ENCODE assay signal across 17 cellular contexts in genomic region chr13:77042566-77043177, GRCh38. TPM values are rescaled to one million over a fixed set of nuclear protein-coding genes. Genes with fewer than 3 reads are reported as not detected.
A peak's percentile ranks its signal among the peaks of the same experiment; 100 is the strongest.
DNase-seq lines count a peak whose midpoint lies in the region; ATAC-seq and TF ChIP-seq lines count a peak whose summit lies in the region.
"Had no signal": no experiment of that assay in that cellular context is flagged by ENCODE, and none has a peak within 500 bp of the region (broad histone marks: within the 10 kb centered on the region; RNA-seq: fewer than 3 reads in every experiment).

No MANE protein-coding gene starts in this region.

- CTCF ChIA-PET in MCF 10A (lab: Yijun Ruan, JAX), result interaction anchor here (0.7 to 1.4 kb wide), 3 partner anchors 8 to 1173 kb away, joined by 3 to 5 read pairs (median 4); no protein-coding TSS in a partner anchor
- CTCF ChIA-PET in WTC11 (lab: Charles Lee), result no interaction called here

- no CpG with 5 or more reads among the region's 5 CpGs for WGBS in H9 (ENCODE audit: extremely low coverage, insufficient read length, low lambda C conversion rate)

- no peak for TF ChIP-seq POLR2A in breast epithelium (IDR thresholded peaks at IDR 0.05)

- H3K36me3 Mint-ChIP-seq in MCF 10A (ENCODE audit: insufficient read depth, unreplicated experiment) (peaks cover 35% of the 10 kb centered on the region), WTC11 (peaks cover 12% of the 10 kb centered on the region), type B pancreatic cell (peaks cover 15% of the 10 kb centered on the region), H9 (ENCODE audit: insufficient read depth in 1 of 3, low read depth in 3 of 3) (peaks cover 6 to 18% (median 17%) of the 10 kb centered on the region in 3 experiments; a peak in 6 of 7 replicates)
- peaks cover 16% of the 10 kb centered on the region for H3K36me3 Mint-ChIP-seq in stimulated activated memory B cell treated with anti-CD40 and anti-IgM and Interleukin-4, amounts not matched to agents 10 μg/mL and 1 μg/mL and 100 μg/mL, for 72 hours

- H3K79me1 ChIP-seq in H9 (ENCODE audit: insufficient read depth, low read depth, low read length, poor library complexity, severe bottlenecking), result no peaks in the 10 kb centered on the region

- H3K79me2 ChIP-seq in H9 (ENCODE audit: insufficient read depth, low read length), result no peaks in the 10 kb centered on the region

- no peak overlapping the region for H2AK5ac ChIP-seq in H9 (ENCODE audit: insufficient read length, low read length)

- DNase-seq in breast epithelium (ENCODE audit: low spot score in 2 of 2), result no peak
- no peak for DNase-seq in MCF 10A (ENCODE audit: unreplicated experiment)
- no peak for DNase-seq in WTC11 (ENCODE audit: low spot score)
- peak; percentile 19 for DNase-seq in left kidney (ENCODE audit: low read depth, low spot score)
- DNase-seq in type B pancreatic cell (ENCODE audit: extremely low spot score, unreplicated experiment), result no peak
- DNase-seq in H9, result no peak
- no peak for DNase-seq in SW480 (ENCODE audit: low spot score)
- DNase-seq: activated CD4-positive, alpha-beta T cell treated with anti-CD3 and anti-CD28 coated beads, Interleukin-2, amount 50 U/mL, for 4 hours; activated gamma-delta T cell; body of pancreas; DMS 273 treated with DMSO at 0.1 percent for 48 hours; mesendoderm; occipital lobe; SHP77 had no signal

- H4K20me1 ChIP-seq in H9 (ENCODE audit: control insufficient read depth, insufficient read depth, insufficient read length), result no peaks in the 10 kb centered on the region

- peak overlapping the region; percentile 23 to 50 for H3K27ac ChIP-seq in breast epithelium
- no peak overlapping the region for H3K27ac ChIP-seq in H9 (ENCODE audit: insufficient read length, low read depth, low read length)
- H3K27ac ChIP-seq: body of pancreas, HL-60, suprapubic skin had no signal

- no peak for TF ChIP-seq CTCF in breast epithelium (IDR thresholded peaks at IDR 0.05)
- no peak for TF ChIP-seq CTCF in MCF 10A (IDR thresholded peaks at IDR 0.05; ENCODE audit: unreplicated experiment)
- TF ChIP-seq CTCF in WTC11 (IDR thresholded peaks at IDR 0.05), result no peak
- TF ChIP-seq CTCF in type B pancreatic cell (conservative IDR thresholded peaks at IDR 0.05), result no peak
- TF ChIP-seq CTCF in H9 (conservative IDR thresholded peaks at IDR 0.05), result no peak

- H3K4me1 Mint-ChIP-seq in MCF 10A (ENCODE audit: insufficient read depth, unreplicated experiment) (no peaks in the 10 kb centered on the region), WTC11 (peaks cover under 1% of the 10 kb centered on the region), type B pancreatic cell (ENCODE audit: unreplicated experiment) (peaks cover 14% of the 10 kb centered on the region), H9 (peaks cover 8 to 14% of the 10 kb centered on the region in 2 experiments)
- no peaks in the 10 kb centered on the region for H3K4me1 Mint-ChIP-seq in stimulated activated memory B cell treated with anti-CD40 and anti-IgM and Interleukin-4, amounts not matched to agents 10 μg/mL and 1 μg/mL and 100 μg/mL, for 72 hours

- H2BK15ac ChIP-seq in H9 (ENCODE audit: low read depth, low read length), result no peak overlapping the region

- H3K18ac ChIP-seq in H9 (ENCODE audit: insufficient read length, low read depth, low read length), result no peak overlapping the region

- no peak overlapping the region for H4K5ac ChIP-seq in H9 (ENCODE audit: insufficient read length, low read depth, low read length)

- no peak overlapping the region for H3K27ac Mint-ChIP-seq in MCF 10A (ENCODE audit: low read depth, unreplicated experiment)
- H3K27ac Mint-ChIP-seq in WTC11, result peak overlapping the region; percentile 67; the same call in 1 of the 2 replicates
- peak overlapping the region; percentile 81 for H3K27ac Mint-ChIP-seq in type B pancreatic cell
- H3K27ac Mint-ChIP-seq in H9, result no peak overlapping the region; a peak in 1 of 7 replicates
- H3K27ac Mint-ChIP-seq in stimulated activated memory B cell treated with anti-CD40 and anti-IgM and Interleukin-4, amounts not matched to agents 10 μg/mL and 1 μg/mL and 100 μg/mL, for 72 hours, result no peak overlapping the region

- no peak overlapping the region for H3T11ph ChIP-seq in H9 (ENCODE audit: low read length)

- H4K8ac ChIP-seq in H9 (replicated peaks; ENCODE audit: insufficient read length, low read depth, low read length), result no peak overlapping the region

- no peak overlapping the region for H2BK20ac ChIP-seq in H9 (ENCODE audit: low read depth, low read length, poor library complexity, severe bottlenecking)

- H3K4me1 ChIP-seq in breast epithelium (no peaks in the 10 kb centered on the region), H9 (ENCODE audit: insufficient read depth, low read length) (no peaks in the 10 kb centered on the region)
- H3K4me1 ChIP-seq: suprapubic skin had no signal

- no peak overlapping the region for H3K14ac ChIP-seq in H9 (ENCODE audit: insufficient read depth, low read length)

- no peak overlapping the region for H3K9ac ChIP-seq in H9 (ENCODE audit: extremely low read depth, insufficient read length, low read length)

- H2BK120ac ChIP-seq in H9 (ENCODE audit: low read depth, low read length, poor library complexity, severe bottlenecking), result no peak overlapping the region

- no peak for ATAC-seq in WTC11
- no peak for ATAC-seq in stimulated activated memory B cell treated with anti-CD40 and anti-IgM and Interleukin-4, amounts not matched to agents 10 μg/mL and 1 μg/mL and 100 μg/mL, for 72 hours
- ATAC-seq: body of pancreas had no signal

- H3K9me3 Mint-ChIP-seq in MCF 10A (ENCODE audit: unreplicated experiment) (no peaks in the 10 kb centered on the region), WTC11 (peaks cover 6% of the 10 kb centered on the region), type B pancreatic cell (no peaks in the 10 kb centered on the region), H9 (no peaks in the 10 kb centered on the region; a peak in 1 of 5 replicates)
- H3K9me3 Mint-ChIP-seq in stimulated activated memory B cell treated with anti-CD40 and anti-IgM and Interleukin-4, amounts not matched to agents 10 μg/mL and 1 μg/mL and 100 μg/mL, for 72 hours, result no peaks in the 10 kb centered on the region

- H3K9me3 ChIP-seq in breast epithelium, result no peaks in the 10 kb centered on the region
- no peaks in the 10 kb centered on the region for H3K9me3 ChIP-seq in H9 (ENCODE audit: control insufficient read depth, low read depth, low read length)
- H3K9me3 ChIP-seq: body of pancreas, suprapubic skin had no signal

- no peak overlapping the region for H2AFZ ChIP-seq in H9 (ENCODE audit: low read length)

- H3K27me3 Mint-ChIP-seq in MCF 10A (ENCODE audit: insufficient read depth, unreplicated experiment), result no peaks in the 10 kb centered on the region
- no peaks in the 10 kb centered on the region for H3K27me3 Mint-ChIP-seq in WTC11 (ENCODE audit: low read depth)
- no peaks in the 10 kb centered on the region for H3K27me3 Mint-ChIP-seq in type B pancreatic cell
- H3K27me3 Mint-ChIP-seq in H9 (ENCODE audit: low read depth), result no peaks in the 10 kb centered on the region
- H3K27me3 Mint-ChIP-seq in stimulated activated memory B cell treated with anti-CD40 and anti-IgM and Interleukin-4, amounts not matched to agents 10 μg/mL and 1 μg/mL and 100 μg/mL, for 72 hours, result no peaks in the 10 kb centered on the region

- H3K4me2 ChIP-seq in H9 (ENCODE audit: insufficient read depth, insufficient read length, low read length), result no peak overlapping the region

- peaks cover 3% of the 10 kb centered on the region for H3K36me3 ChIP-seq in breast epithelium

- no peak overlapping the region for H3K4me3 ChIP-seq in breast epithelium
- H3K4me3 ChIP-seq: body of pancreas, suprapubic skin had no signal

- H4K91ac ChIP-seq in H9 (ENCODE audit: insufficient read length, low read depth, low read length), result no peak overlapping the region

- H3K27me3 ChIP-seq in breast epithelium, result no peaks in the 10 kb centered on the region
- no peaks in the 10 kb centered on the region for H3K27me3 ChIP-seq in H9 (ENCODE audit: insufficient read depth, low read length)
- H3K27me3 ChIP-seq: body of pancreas, suprapubic skin had no signal

- H3K23ac ChIP-seq in H9 (ENCODE audit: insufficient read length, low read depth, low read length), result no peak overlapping the region

- no TSS peak for BruUV-seq in MCF 10A (replicated peaks; lab: Mats Ljungman, UMichigan)

- H2BK5ac ChIP-seq in H9 (ENCODE audit: insufficient read length, low read length), result no peak overlapping the region

- H3K4ac ChIP-seq in H9 (ENCODE audit: low read depth, low read length), result no peak overlapping the region

- H3K23me2 ChIP-seq in H9 (ENCODE audit: insufficient read length, low read depth, low read length, poor library complexity, severe bottlenecking), result no peaks in the 10 kb centered on the region

- POLR2A ChIA-PET in MCF 10A (lab: Yijun Ruan, JAX) (interaction anchor here (0.6 kb wide), 1 partner anchor 230 kb away, joined by 3 read pairs; no protein-coding TSS in a partner anchor), WTC11 (lab: Charles Lee) (no interaction called here)

- intact Hi-C loops in breast epithelium (cut with DNase I; ENCODE audit: low total_unique reads), result no loop called here
- intact Hi-C loops in MCF 10A (cut with micrococcal nuclease), result no loop called here

- no peak overlapping the region for H3K56ac ChIP-seq in H9 (ENCODE audit: insufficient read length, low read depth, low read length)

- H3K4me3 Mint-ChIP-seq in MCF 10A (ENCODE audit: unreplicated experiment) (no peak overlapping the region), WTC11 (no peak overlapping the region), type B pancreatic cell (no peak overlapping the region), H9 (no peak overlapping the region)
- no peak overlapping the region for H3K4me3 Mint-ChIP-seq in stimulated activated memory B cell treated with anti-CD40 and anti-IgM and Interleukin-4, amounts not matched to agents 10 μg/mL and 1 μg/mL and 100 μg/mL, for 72 hours

- H2BK12ac ChIP-seq in H9 (ENCODE audit: insufficient read length, low read depth, low read length), result no peak overlapping the region

TF ChIP-seq in WTC11, 78 proteins besides CTCF, POLR2A, EP300 and RAD21 (continues in another document):
- no peak for TF ChIP-seq TEAD4 (CRISPR knock-in tag; IDR thresholded peaks at IDR 0.05)
- TF ChIP-seq FOXJ3 (CRISPR knock-in tag; IDR thresholded peaks at IDR 0.05; ENCODE audit: borderline replicate concordance), result no peak
- TF ChIP-seq GTF2I (CRISPR knock-in tag; conservative IDR thresholded peaks at IDR 0.05), result no peak
- TF ChIP-seq NR2C2 (CRISPR knock-in tag; IDR thresholded peaks at IDR 0.05), result no peak

RNA-seq across cellular contexts. Expression of gene FBXL3, which starts 15.7 kb away (rescaled TPM):
- total RNA-seq in breast epithelium (100 to 1,000 TPM; 110 to 129 (median 128) TPM), MCF 10A (2022) (32.5 and 34.9 TPM in 2 replicates), WTC11 (2021) (9.9 to 10.4 TPM (median 9.9 TPM) in 3 replicates), type B pancreatic cell (ENCODE audit: low replicate concordance) (28.7 and 36.6 TPM in 2 replicates), H9 (2021) (16.4 and 16.7 TPM in 2 replicates)

RNA-seq across cellular contexts. Expression of gene CLN5, which starts 50.8 kb away (rescaled TPM):
- total RNA-seq in breast epithelium, result 10 to 100 TPM; 27.4 to 40.5 (median 32.4) TPM
- 16.0 and 17.8 TPM in 2 replicates for total RNA-seq in MCF 10A (2022)
- total RNA-seq in WTC11 (2021), result 9.2 to 11.9 TPM (median 9.3 TPM) in 3 replicates
- 24.9 and 25.6 TPM in 2 replicates for total RNA-seq in type B pancreatic cell (ENCODE audit: low replicate concordance)
- 8.3 and 10.1 TPM in 2 replicates for total RNA-seq in H9 (2021)

Comparison
In these comparisons a context has a peak if more than half of its experiments do, and no peak if none do; other contexts are left out.
1. H3K27ac Mint-ChIP-seq: peak in WTC11 (single experiment) and type B pancreatic cell (single experiment); none in MCF 10A (single experiment), H9 (0 of 3) and stimulated activated memory B cell treated with anti-CD40 and anti-IgM and Interleukin-4, amounts not matched to agents 10 μg/mL and 1 μg/mL and 100 μg/mL, for 72 hours (single experiment).